In genomic region chr4:136763844-136764446, GRCh38 we compare ENCODE assay signal across 1 cellular context.
TF ChIP-seq lines count a peak whose summit lies in the region.

No MANE protein-coding gene starts in this region.

TF ChIP-seq in WTC11, 78 proteins besides CTCF, POLR2A, EP300 and RAD21 (continued from another document):
- no peak for TF ChIP-seq ATF6 (CRISPR knock-in tag; IDR thresholded peaks at IDR 0.05)
- TF ChIP-seq ATF2 (CRISPR knock-in tag; IDR thresholded peaks at IDR 0.05; ENCODE audit: borderline replicate concordance, low read depth) = no peak
- TF ChIP-seq USF1 (CRISPR knock-in tag; IDR thresholded peaks at IDR 0.05) = no peak
- TF ChIP-seq FOXP1 (CRISPR knock-in tag; IDR thresholded peaks at IDR 0.05; ENCODE audit: borderline replicate concordance) = no peak
- no peak for TF ChIP-seq STAT6 (CRISPR knock-in tag; conservative IDR thresholded peaks at IDR 0.05; ENCODE audit: low read depth)
